ENCODE assay signal across 8 cellular contexts in the genomic region with DNA sequence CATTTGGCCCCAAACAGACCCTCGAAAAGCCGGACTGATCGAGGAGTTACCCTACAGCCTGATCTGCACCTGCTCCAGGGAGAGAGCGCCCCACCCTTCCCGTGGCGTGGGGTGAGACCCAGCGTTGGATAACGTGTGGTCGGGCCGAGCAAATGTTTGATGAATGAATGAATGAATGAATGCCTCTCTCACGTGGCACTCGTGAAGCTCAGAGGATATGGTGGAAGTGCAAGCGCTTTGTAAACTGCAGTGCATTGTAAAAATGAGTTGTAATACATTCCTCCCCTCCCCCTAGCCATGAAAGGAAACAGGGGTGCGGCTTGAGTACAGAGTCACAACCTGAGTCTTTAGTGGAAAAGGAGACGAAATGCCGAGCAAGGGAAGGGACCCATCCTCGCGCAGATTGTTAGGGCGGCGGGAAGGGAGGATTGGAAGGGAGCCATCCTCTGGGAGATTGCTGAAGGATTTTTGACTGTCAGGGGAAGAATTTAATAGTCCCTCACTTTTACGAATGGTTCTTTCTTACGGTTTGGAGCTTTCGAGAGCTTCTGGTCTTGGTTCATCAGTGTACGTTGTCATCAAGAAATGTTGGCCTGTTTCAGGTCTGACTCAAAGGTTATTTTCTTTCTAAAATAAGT. TPM values are rescaled to one million over a fixed set of nuclear protein-coding genes. Genes with fewer than 3 reads are reported as not detected.
DNase-seq lines count a peak whose midpoint lies in the region; ATAC-seq and TF ChIP-seq lines count a peak whose summit lies in the region.

No MANE protein-coding gene starts in this region.

- TF ChIP-seq CTCF in KMS-11 (conservative IDR thresholded peaks at IDR 0.05; ENCODE audit: low read depth, low read length), result no peak
- TF ChIP-seq CTCF in esophagus muscularis mucosa (IDR thresholded peaks at IDR 0.05), result no peak
- TF ChIP-seq CTCF in natural killer cell (IDR thresholded peaks at IDR 0.05), result no peak
- TF ChIP-seq CTCF in vagina (IDR thresholded peaks at IDR 0.05), result no peak

- H3K4me3 ChIP-seq in GM23248, result peak overlapping the region; percentile 95
- no peak overlapping the region for H3K4me3 ChIP-seq in KMS-11 (IDR thresholded peaks at IDR 0.05; ENCODE audit: insufficient read depth, low read depth, low read length)
- peak overlapping the region; percentile 97 to 99 (median 98) for H3K4me3 ChIP-seq in esophagus muscularis mucosa
- peak overlapping the region; percentile 99 to 100 for H3K4me3 ChIP-seq in vagina

- H3K4me2 ChIP-seq in GM23248 (ENCODE audit: unreplicated experiment) (peak overlapping the region; percentile 90), KMS-11 (peak overlapping the region; percentile 61)

- H3K36me3 ChIP-seq in GM23248 (ENCODE audit: low read depth) (no peaks in the 10 kb centered on the region), KMS-11 (ENCODE audit: insufficient read depth) (no peaks in the 10 kb centered on the region), esophagus muscularis mucosa (peaks cover 0 to 13% (median 10%) of the 10 kb centered on the region in 4 donors), vagina (no peaks in the 10 kb centered on the region)

- H2AFZ ChIP-seq in GM23248 (peak overlapping the region; percentile 96), KMS-11 (ENCODE audit: low read depth) (peak overlapping the region; percentile 67)

- H3F3A ChIP-seq in GM23248 (ENCODE audit: insufficient read depth), result peaks cover 10% of the 10 kb centered on the region

- H3K36me3 Mint-ChIP-seq in natural killer cell, result no peaks in the 10 kb centered on the region

- no peaks in the 10 kb centered on the region for H3K9me2 ChIP-seq in GM23248 (ENCODE audit: insufficient read depth)

- peaks cover 62 to 63% of the 10 kb centered on the region in 2 donors for H3K4me1 Mint-ChIP-seq in natural killer cell

- DNase-seq in NCI-H748 (lab: John Stamatoyannopoulos, UW; ENCODE audit: unreplicated experiment) (peak; percentile 74), NCI-H748 treated with DMSO at 0.1 percent for 48 hours (lab: John Stamatoyannopoulos, UW) (no peak), GM23248 (peak; percentile 73), esophagus muscularis mucosa (ENCODE audit: extremely low spot score) (no peak), natural killer cell (no peak), vagina (ENCODE audit: extremely low spot score in 2 of 2) (no peak)
- peak; percentile 81 for DNase-seq in activated CD4-positive, alpha-beta T cell treated with anti-CD3 and anti-CD28 coated beads for 48 hours

- in situ Hi-C loops in GM23248 (cut with MboI), result no loop called here

- peak overlapping the region; percentile 99 for H3K4me3 Mint-ChIP-seq in natural killer cell

- H4K20me1 ChIP-seq in GM23248 (ENCODE audit: insufficient read depth) (no peaks in the 10 kb centered on the region; the same call in 1 of the 2 replicates), KMS-11 (ENCODE audit: insufficient read depth) (peaks cover 9% of the 10 kb centered on the region; the same call in 1 of the 2 replicates)

- no peak for TF ChIP-seq EP300 in esophagus muscularis mucosa (IDR thresholded peaks at IDR 0.05)

- H3K4me1 ChIP-seq in GM23248 (ENCODE audit: insufficient read depth) (peaks cover 22% of the 10 kb centered on the region), KMS-11 (ENCODE audit: low read depth, poor library complexity, severe bottlenecking) (peaks cover 47% of the 10 kb centered on the region), esophagus muscularis mucosa (peaks cover 44 to 59% (median 48%) of the 10 kb centered on the region in 4 donors), vagina (peaks cover 42% of the 10 kb centered on the region)

- TF ChIP-seq POLR2A in esophagus muscularis mucosa (IDR thresholded peaks at IDR 0.05; ENCODE audit: low read depth) (no peak), vagina (IDR thresholded peaks at IDR 0.05) (no peak)

- H3K9me3 ChIP-seq in GM23248 (ENCODE audit: low read depth) (no peaks in the 10 kb centered on the region), esophagus muscularis mucosa (no peaks in the 10 kb centered on the region), vagina (no peaks in the 10 kb centered on the region)

- H3K9me3 Mint-ChIP-seq in natural killer cell, result no peaks in the 10 kb centered on the region

- ATAC-seq in natural killer cell, result peak; percentile 45 to 63 (median 48)

- H3K79me2 ChIP-seq in GM23248 (ENCODE audit: insufficient read depth) (peaks cover 78% of the 10 kb centered on the region), KMS-11 (ENCODE audit: insufficient read depth, low read depth) (peaks cover 82% of the 10 kb centered on the region)

- no peaks in the 10 kb centered on the region for H3K27me3 Mint-ChIP-seq in natural killer cell (ENCODE audit: low read depth in 2 of 2)

- peak overlapping the region; percentile 94 for H3K27ac ChIP-seq in GM23248
- H3K27ac ChIP-seq in KMS-11, result peak overlapping the region; percentile 96
- peak overlapping the region; percentile 92 to 97 (median 97) for H3K27ac ChIP-seq in esophagus muscularis mucosa (replicated peaks in 1 of 4)
- peak overlapping the region; percentile 95 for H3K27ac ChIP-seq in vagina

- WGBS in GM23248 (ENCODE audit: low coverage in 1 of 2, low lambda C conversion rate in 2 of 2, missing lambda C conversion rate in 2 of 2), 2 experiments, result 1% methylated on average over 24 of the region's 24 CpGs
- 0% methylated on average over 21 of the region's 24 CpGs for WGBS in esophagus muscularis mucosa

- intact Hi-C loops in esophagus muscularis mucosa (cut with DNase I), result loop anchor here (10.0 kb wide), 1 partner anchor 1432 kb away; no protein-coding TSS in a partner anchor
- intact Hi-C loops in natural killer cell (cut with micrococcal nuclease), result loop anchor here (1.0 to 5.0 kb wide), 6 partner anchors 14 to 1438 kb away; a partner anchor contains a TSS
- intact Hi-C loops in vagina (cut with DNase I), result no loop called here

- H3K9ac ChIP-seq in GM23248 (peak overlapping the region; percentile 97), KMS-11 (peak overlapping the region; percentile 94)

- H3K27ac Mint-ChIP-seq in natural killer cell, result peak overlapping the region; percentile 93 to 99

- H3K27me3 ChIP-seq in GM23248 (replicated peaks; ENCODE audit: insufficient read depth) (no peaks in the 10 kb centered on the region), KMS-11 (ENCODE audit: insufficient read depth, low read depth) (no peaks in the 10 kb centered on the region), esophagus muscularis mucosa (no peaks in the 10 kb centered on the region), vagina (no peaks in the 10 kb centered on the region)

RNA-seq across cellular contexts. Expression of a gene that starts 0.8 kb away (rescaled TPM):
- total RNA-seq in GM23248 (2014; rRNA removed; shearing (Covaris generic)), result 29.0 and 30.7 TPM in 2 replicates
- 6.5 and 8.8 TPM in 2 replicates for polyA plus RNA-seq in GM23248 (2016; fragmentation: Nextera tagmentation; extraction: Ambion mirVana)
- total RNA-seq in esophagus muscularis mucosa (10 to 100 TPM; 63.1 to 97.6 (median 70.7) TPM), natural killer cell (100 to 1,000 TPM; 172 to 202 (median 175) TPM), vagina (61.1 TPM)

Comparison
In these comparisons a context has a peak if more than half of its experiments do, and no peak if none do; other contexts are left out.
1. DNase-seq: peak in NCI-H748 (single experiment), GM23248 (single experiment) and activated CD4-positive, alpha-beta T cell treated with anti-CD3 and anti-CD28 coated beads for 48 hours (single experiment); none in NCI-H748 treated with DMSO at 0.1 percent for 48 hours (single experiment), esophagus muscularis mucosa (single experiment), natural killer cell (single experiment) and vagina (0 of 2).
2. Peak in every context shown above with its lines, with median percentiles within 50 percentile points of each other: H3K27ac ChIP-seq.